Comparison of ENCODE assay signal across 19 cellular contexts in genomic region chr4:164512124-164512523, GRCh38.
DNase-seq lines count a peak whose midpoint lies in the region; ATAC-seq, FAIRE-seq and TF ChIP-seq lines count a peak whose summit lies in the region.
"Had no signal": no experiment of that assay in that cellular context is flagged by ENCODE, and none has a peak within 500 bp of the region (broad histone marks: within the 10 kb centered on the region; RNA-seq: fewer than 3 reads in every experiment).

No MANE protein-coding gene starts in this region.

- H3K4me3 Mint-ChIP-seq in neural progenitor cell, result no peak overlapping the region
- H3K4me3 Mint-ChIP-seq: CD4-positive, alpha-beta T cell had no signal

- H2AFZ ChIP-seq in Karpas-422 (ENCODE audit: low read length) (no peak overlapping the region; the same call in 1 of the 2 replicates), GM12878 (ENCODE audit: control insufficient read depth, low read depth, low read length) (no peak overlapping the region), neural progenitor cell (replicated peaks) (no peak overlapping the region), hepatocyte (no peak overlapping the region)

- H3K4me1 Mint-ChIP-seq in neural progenitor cell, result no peaks in the 10 kb centered on the region

- H3K27ac Mint-ChIP-seq in neural progenitor cell, result no peak overlapping the region
- H3K27ac Mint-ChIP-seq: CD4-positive, alpha-beta T cell had no signal

- no peaks in the 10 kb centered on the region for H3K9me2 ChIP-seq in Karpas-422 (replicated peaks; ENCODE audit: insufficient read depth, low read length)
- no peaks in the 10 kb centered on the region for H3K9me2 ChIP-seq in hepatocyte (replicated peaks; ENCODE audit: insufficient read depth)
- H3K9me2 ChIP-seq: SK-N-SH had no signal

- H4K20me1 ChIP-seq in Karpas-422 (ENCODE audit: insufficient read depth, low read depth, low read length), result no peaks in the 10 kb centered on the region
- no peaks in the 10 kb centered on the region for H4K20me1 ChIP-seq in GM12878 (ENCODE audit: control insufficient read depth, insufficient read depth)
- H4K20me1 ChIP-seq in neural progenitor cell (ENCODE audit: low read depth), result no peaks in the 10 kb centered on the region
- H4K20me1 ChIP-seq in hepatocyte (ENCODE audit: insufficient read depth, poor library complexity, severe bottlenecking), result no peaks in the 10 kb centered on the region

- no peak for FAIRE-seq in GM12878 (lab: Jason Lieb, UNC)

- H3K4me2 ChIP-seq in Karpas-422 (ENCODE audit: low read depth, low read length, poor library complexity, severe bottlenecking), result peak overlapping the region; percentile 20
- H3K4me2 ChIP-seq in GM12878 (ENCODE audit: control insufficient read depth, insufficient read depth), result no peak overlapping the region
- H3K4me2 ChIP-seq in neural progenitor cell, result no peak overlapping the region
- H3K4me2 ChIP-seq in hepatocyte, result no peak overlapping the region
- H3K4me2 ChIP-seq: SK-N-SH had no signal

- no peaks in the 10 kb centered on the region for H3K27me3 ChIP-seq in Karpas-422 (ENCODE audit: low read length)
- H3K27me3 ChIP-seq in GM12878 (replicated peaks in 1 of 2; ENCODE audit: control insufficient read depth in 2 of 2, insufficient read depth in 2 of 2, low read length in 1 of 2), result no peaks in the 10 kb centered on the region; a peak in 1 of 4 replicates
- H3K27me3 ChIP-seq in neural progenitor cell, result no peaks in the 10 kb centered on the region
- H3K27me3 ChIP-seq in hepatocyte, result no peaks in the 10 kb centered on the region
- H3K27me3 ChIP-seq: Peyer's patch had no signal

- 4% methylated on average over 2 of the region's 2 CpGs for WGBS in GM12878 (ENCODE audit: insufficient coverage, insufficient replicate concordance, low lambda C conversion rate, missing lambda C conversion rate)
- WGBS in hepatocyte (ENCODE audit: low lambda C conversion rate, missing lambda C conversion rate), result 85% methylated on average over 2 of the region's 2 CpGs

- H3K9ac ChIP-seq in Karpas-422 (ENCODE audit: low read length) (no peak overlapping the region), GM12878 (ENCODE audit: control insufficient read depth, insufficient read depth, low read length) (no peak overlapping the region), neural progenitor cell (no peak overlapping the region)
- H3K9ac ChIP-seq: SK-N-SH had no signal

- no TSS peak for BruUV-seq in GM12878 (replicated peaks; lab: Mats Ljungman, UMichigan)

- H3K79me2 ChIP-seq in Karpas-422 (ENCODE audit: low read length) (no peaks in the 10 kb centered on the region), GM12878 (ENCODE audit: control insufficient read depth, insufficient read depth, low read length) (no peaks in the 10 kb centered on the region), neural progenitor cell (ENCODE audit: low read depth) (no peaks in the 10 kb centered on the region), hepatocyte (no peaks in the 10 kb centered on the region)

- H3K9me3 ChIP-seq in Karpas-422 (ENCODE audit: low read length) (no peaks in the 10 kb centered on the region), GM12878 (replicated peaks; ENCODE audit: control insufficient read depth, insufficient read depth, low read length) (no peaks in the 10 kb centered on the region), neural progenitor cell (ENCODE audit: low read depth) (peaks cover 5% of the 10 kb centered on the region), hepatocyte (ENCODE audit: low read depth) (no peaks in the 10 kb centered on the region)
- H3K9me3 ChIP-seq: Peyer's patch, SK-N-SH had no signal

- TF ChIP-seq POLR2A in GM12878 (IDR thresholded peaks at IDR 0.05; ENCODE audit: low read depth, low read length), result no peak

- in situ Hi-C loops in GM12878 (cut with MboI), result no loop called here

- H3F3A ChIP-seq in neural progenitor cell (ENCODE audit: low read depth), result no peaks in the 10 kb centered on the region

- H3K27me3 Mint-ChIP-seq in neural progenitor cell (ENCODE audit: insufficient read depth, low read depth), result no peaks in the 10 kb centered on the region
- H3K27me3 Mint-ChIP-seq: CD4-positive, alpha-beta T cell had no signal

- H3K9me3 Mint-ChIP-seq in neural progenitor cell, result peaks cover under 1% of the 10 kb centered on the region
- H3K9me3 Mint-ChIP-seq: CD4-positive, alpha-beta T cell had no signal

- TF ChIP-seq RAD21 in GM12878 (IDR thresholded peaks at IDR 0.05; ENCODE audit: insufficient read depth, low read depth, low read length), result no peak

- CTCF ChIA-PET in GM12878 (lab: Yijun Ruan, JAX), result no interaction called here

- SMC1A ChIA-PET in GM12878 (lab: Charles Lee; ENCODE audit: uncharacterized antibody, unreplicated experiment), result no interaction called here

- no peaks in the 10 kb centered on the region for H3K36me3 Mint-ChIP-seq in neural progenitor cell

- POLR2A ChIA-PET in GM12878 (lab: Charles Lee), result no interaction called here

- DNase-seq in Karpas-422 (peak; percentile 80), NOMO-1 treated with dmso at 0.1 percent for 144 hours (lab: John Stamatoyannopoulos, UW; ENCODE audit: unreplicated experiment) (peak; percentile 43), GM12878 (ENCODE audit: low read depth, low spot score) (no peak), neural progenitor cell (ENCODE audit: low spot score) (no peak), inferior parietal cortex (ENCODE audit: extremely low spot score) (no peak), hepatocyte (ENCODE audit: low spot score) (no peak)
- DNase-seq: Calu3; CD4-positive, alpha-beta T cell; DND-41; GDM1; H7; NCI-H1048; NCI-H146; NCI-H2227 treated with DMSO at 0.1 percent for 48 hours; NCI-H526; Peyer's patch; Right ventricle myocardium superior; SK-N-SH had no signal

- no peak overlapping the region for H3K4me3 ChIP-seq in Karpas-422 (ENCODE audit: low read length)
- H3K4me3 ChIP-seq in GM12878, result no peak overlapping the region
- no peak overlapping the region for H3K4me3 ChIP-seq in neural progenitor cell
- H3K4me3 ChIP-seq in hepatocyte, result no peak overlapping the region
- H3K4me3 ChIP-seq: Peyer's patch had no signal

- no peaks in the 10 kb centered on the region for H3K36me3 ChIP-seq in Karpas-422 (ENCODE audit: insufficient read depth, low read length)
- no peaks in the 10 kb centered on the region for H3K36me3 ChIP-seq in GM12878 (ENCODE audit: control insufficient read depth in 2 of 2, insufficient read depth in 2 of 2, low read length in 1 of 2)
- no peaks in the 10 kb centered on the region for H3K36me3 ChIP-seq in neural progenitor cell
- H3K36me3 ChIP-seq in hepatocyte (replicated peaks; ENCODE audit: insufficient read depth, low read depth), result no peaks in the 10 kb centered on the region
- H3K36me3 ChIP-seq: Peyer's patch had no signal

- intact Hi-C loops in GM12878 (cut with micrococcal nuclease; ENCODE audit: unreplicated experiment), result no loop called here

- H3K27ac ChIP-seq in Karpas-422 (ENCODE audit: low read length) (peak overlapping the region; percentile 76), GM12878 (ENCODE audit: control insufficient read depth, insufficient read depth) (no peak overlapping the region), neural progenitor cell (no peak overlapping the region), hepatocyte (no peak overlapping the region)
- H3K27ac ChIP-seq: Peyer's patch had no signal

- H3K4me1 ChIP-seq in Karpas-422 (ENCODE audit: low read length) (peaks cover 24% of the 10 kb centered on the region), GM12878 (ENCODE audit: control insufficient read depth, insufficient read depth, low read length) (no peaks in the 10 kb centered on the region), neural progenitor cell (no peaks in the 10 kb centered on the region), hepatocyte (ENCODE audit: insufficient read depth) (no peaks in the 10 kb centered on the region)
- H3K4me1 ChIP-seq: Peyer's patch had no signal

- RAD21 ChIA-PET in GM12878 (lab: Charles Lee; ENCODE audit: unreplicated experiment), result no interaction called here

- TF ChIP-seq EP300 in GM12878 (IDR thresholded peaks at IDR 0.05; ENCODE audit: borderline replicate concordance in 1 of 2, control insufficient read depth in 1 of 2, low read depth in 2 of 2, low read length in 2 of 2), result no peak

- TF ChIP-seq CTCF in GM12878 (IDR thresholded peaks at IDR 0.05 in 2 of 3, conservative IDR thresholded peaks at IDR 0.05 in 1 of 3; ENCODE audit: control insufficient read depth in 2 of 3, extremely low read depth in 1 of 3, insufficient read depth in 1 of 3, low read depth in 3 of 3, low read length in 3 of 3) (no peak), neural progenitor cell (IDR thresholded peaks at IDR 0.05) (no peak), hepatocyte (IDR thresholded peaks at IDR 0.05; ENCODE audit: poor library complexity) (no peak)

- ATAC-seq in GM18868 (IDR thresholded peaks at IDR 0.05; ENCODE audit: unreplicated experiment), result peak; percentile 60
- peak; percentile 27; the same call in 1 of the 3 replicates for ATAC-seq in GM12878

TF ChIP-seq in GM12878, 131 proteins besides CTCF, POLR2A, EP300 and RAD21 (continues in another document):
- TF ChIP-seq YY1 (IDR thresholded peaks at IDR 0.05; ENCODE audit: low read depth, low read length) (no peak), KDM1A (IDR thresholded peaks at IDR 0.05; ENCODE audit: borderline replicate concordance) (no peak), PAX5 (IDR thresholded peaks at IDR 0.05; ENCODE audit: borderline replicate concordance, low read depth, low read length) (no peak), MYC (IDR thresholded peaks at IDR 0.05; ENCODE audit: insufficient read depth, insufficient read length, insufficient replicate concordance, low read length, severe bottlenecking) (no peak), PAX8 (IDR thresholded peaks at IDR 0.05) (no peak)

Comparison
In these comparisons a context has a peak if more than half of its experiments do, and no peak if none do; other contexts are left out.
1. DNase-seq: peak in Karpas-422 (single experiment) and NOMO-1 treated with dmso at 0.1 percent for 144 hours (single experiment); none in GM12878 (single experiment), neural progenitor cell (single experiment), inferior parietal cortex (single experiment) and hepatocyte (single experiment).